In the genomic region with DNA sequence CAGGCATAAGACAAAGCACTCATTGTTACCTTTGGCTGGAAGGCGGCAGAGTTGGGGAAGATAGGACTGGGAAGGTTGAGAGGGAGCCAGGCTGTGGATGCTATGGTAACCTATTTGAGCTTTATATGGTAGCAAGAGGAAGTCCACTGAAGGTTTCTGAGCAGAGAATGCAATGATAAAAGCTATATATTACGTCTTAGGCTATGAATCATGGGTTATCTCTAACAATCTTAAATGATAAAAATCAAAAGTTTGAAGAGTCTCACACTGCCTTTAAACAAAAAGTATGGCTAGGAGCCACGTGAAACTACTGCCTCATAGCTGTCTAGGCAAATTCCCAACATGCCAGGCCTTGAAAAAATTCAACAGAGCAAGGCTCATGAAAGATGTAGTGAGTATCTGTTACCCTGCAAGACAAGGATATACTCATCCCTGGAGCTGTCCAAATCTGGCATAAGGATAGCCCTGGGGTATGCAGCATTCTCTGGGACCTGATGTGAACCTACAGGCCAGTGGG, we compare ENCODE assay signal across 19 cellular contexts. TPM values are rescaled to one million over a fixed set of nuclear protein-coding genes. Genes with fewer than 3 reads are reported as not detected.
DNase-seq lines count a peak whose midpoint lies in the region; ATAC-seq and TF ChIP-seq lines count a peak whose summit lies in the region.
"Had no signal": no experiment of that assay in that cellular context is flagged by ENCODE, and none has a peak within 500 bp of the region (broad histone marks: within the 10 kb centered on the region; RNA-seq: fewer than 3 reads in every experiment).

No MANE protein-coding gene starts in this region.

- TF ChIP-seq POLR2A in breast epithelium (IDR thresholded peaks at IDR 0.05) (no peak), suprapubic skin (IDR thresholded peaks at IDR 0.05) (no peak)

- intact Hi-C loops in breast epithelium (cut with DNase I; ENCODE audit: low total_unique reads): no loop called here
- intact Hi-C loops in mucosa of descending colon (cut with DNase I, micrococcal nuclease): no loop called here

- H3K36me3 ChIP-seq in breast epithelium (no peaks in the 10 kb centered on the region), mucosa of descending colon (ENCODE audit: low read depth) (no peaks in the 10 kb centered on the region), suprapubic skin (no peaks in the 10 kb centered on the region)
- H3K36me3 ChIP-seq: Peyer's patch had no signal

- H3K27ac ChIP-seq in breast epithelium (peak overlapping the region; percentile 36 to 52), suprapubic skin (no peak overlapping the region)
- H3K27ac ChIP-seq: C4-2B, Peyer's patch had no signal

- TF ChIP-seq EP300 in suprapubic skin (IDR thresholded peaks at IDR 0.05): no peak

- H3K4me1 ChIP-seq in breast epithelium (no peaks in the 10 kb centered on the region), mucosa of descending colon (ENCODE audit: low read depth) (peaks cover 6% of the 10 kb centered on the region), suprapubic skin (peaks cover 26% of the 10 kb centered on the region)

- DNase-seq in EL (peak; percentile 85), M059J (ENCODE audit: low read depth) (peak; percentile 91), breast epithelium (ENCODE audit: low spot score in 2 of 2) (no peak), mucosa of descending colon (no peak), suprapubic skin (ENCODE audit: low spot score in 2 of 2) (no peak), DMS153 (lab: John Stamatoyannopoulos, UW) (no peak)
- DNase-seq in activated CD4-positive, alpha-beta T cell treated with anti-CD3 and anti-CD28 coated beads, Interleukin-2, amount 50 U/mL, for 4 hours: no peak
- no peak for DNase-seq in activated CD4-positive, alpha-beta T cell treated with anti-CD3 and anti-CD28 coated beads, Interleukin-2, amount 50 U/mL, for 48 hours
- DNase-seq: activated CD4-positive, alpha-beta T cell treated with anti-CD3 and anti-CD28 coated beads, Interleukin-2, amount 10 ng/mL, durations not matched to agents 7 days and 5 days; activated effector memory CD4-positive, alpha-beta T cell treated with Interleukin-2 at 50 U/mL for 16 hours; glutamatergic neuron; HCEC 1CT; natural killer cell; NCI-H1105; Peyer's patch; stimulated activated naive CD4-positive, alpha-beta T cell treated with Interleukin-2 at 50 U/mL for 16 hours had no signal

- H3K4me3 ChIP-seq in breast epithelium (no peak overlapping the region), mucosa of descending colon (no peak overlapping the region), suprapubic skin (no peak overlapping the region)
- H3K4me3 ChIP-seq: Peyer's patch had no signal

- no peaks in the 10 kb centered on the region for H3K9me3 ChIP-seq in breast epithelium
- no peaks in the 10 kb centered on the region for H3K9me3 ChIP-seq in mucosa of descending colon
- no peaks in the 10 kb centered on the region for H3K9me3 ChIP-seq in suprapubic skin
- H3K9me3 ChIP-seq: Peyer's patch had no signal

- no peaks in the 10 kb centered on the region for H3K27me3 ChIP-seq in breast epithelium
- H3K27me3 ChIP-seq in suprapubic skin: peaks cover 4% of the 10 kb centered on the region
- H3K27me3 ChIP-seq: Peyer's patch had no signal

- TF ChIP-seq CTCF in breast epithelium (IDR thresholded peaks at IDR 0.05): no peak
- TF ChIP-seq CTCF in mucosa of descending colon (IDR thresholded peaks at IDR 0.05): no peak
- TF ChIP-seq CTCF in suprapubic skin (IDR thresholded peaks at IDR 0.05): no peak

- 42% methylated on average over 3 of the region's 3 CpGs for WGBS in suprapubic skin

- ATAC-seq in mucosa of descending colon: peak; percentile 14
- ATAC-seq: left lobe of liver, natural killer cell, sciatic nerve had no signal

RNA-seq across cellular contexts. Expression of a gene that starts 4.1 kb away (rescaled TPM):
- total RNA-seq in M059J (2014; rRNA removed; shearing (Covaris generic)): 95.5 and 147 TPM in 2 replicates
- total RNA-seq in breast epithelium (10 to 100 TPM in 2 of 3 donors, 1 to 10 TPM in 1; 1.6 to 12.3 (median 10.2) TPM), mucosa of descending colon (10 to 100 TPM; 16.1 to 51.1 (median 44.1) TPM), suprapubic skin (10 to 100 TPM; 29.9 to 73.3 (median 54.5) TPM)
- total RNA-seq: activated CD4-positive, alpha-beta T cell treated with anti-CD3 and anti-CD28 coated beads, Interleukin-2, amount 10 ng/mL, durations not matched to agents 7 days and 5 days had no signal

Comparison
In these comparisons a context has a peak if more than half of its experiments do, and no peak if none do; other contexts are left out.
1. DNase-seq: peak in EL (single experiment) and M059J (single experiment); none in breast epithelium (0 of 2), mucosa of descending colon (0 of 3), suprapubic skin (0 of 2), activated CD4-positive, alpha-beta T cell treated with anti-CD3 and anti-CD28 coated beads, Interleukin-2, amount 50 U/mL, for 4 hours (0 of 2), activated CD4-positive, alpha-beta T cell treated with anti-CD3 and anti-CD28 coated beads, Interleukin-2, amount 50 U/mL, for 48 hours (0 of 2) and DMS153 (single experiment).